ENCODE assay signal across 25 cellular contexts in the genomic region with DNA sequence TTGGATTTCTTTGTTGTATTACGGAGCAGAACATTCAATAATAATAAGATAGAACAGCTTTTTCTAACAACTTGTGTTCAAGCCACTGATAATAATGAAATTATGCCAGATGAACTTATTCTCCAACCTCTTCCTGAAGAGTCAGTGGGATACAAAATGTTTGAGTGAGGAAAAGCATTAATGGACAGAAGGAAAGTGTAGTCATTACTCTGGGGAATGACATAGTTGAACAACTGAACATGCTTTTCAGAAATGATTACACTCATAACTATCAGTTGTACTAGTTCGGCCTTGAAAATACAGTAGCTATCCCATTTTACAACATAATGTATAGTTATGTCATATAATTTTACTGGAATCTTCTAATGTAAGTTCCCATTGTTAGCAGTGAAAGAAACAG.
"Had no signal": no experiment of that assay in that cellular context is flagged by ENCODE, and none has a peak within 500 bp of the region (broad histone marks: within the 10 kb centered on the region; RNA-seq: fewer than 3 reads in every experiment).

No MANE protein-coding gene starts in this region.

- H3K27ac ChIP-seq: coronary artery, esophagus muscularis mucosa, gastrocnemius medialis, neutrophil, parathyroid adenoma, right lobe of liver, thyroid gland had no signal

- H3K4me2 ChIP-seq: smooth muscle cell had no signal

- H3K4me1 ChIP-seq: esophagus muscularis mucosa, gastrocnemius medialis, thyroid gland had no signal

- H3K4me1 Mint-ChIP-seq: natural killer cell, neural crest cell had no signal

- H3K27me3 ChIP-seq: esophagus muscularis mucosa, gastrocnemius medialis, neutrophil, right lobe of liver, thyroid gland had no signal

- H3K9ac ChIP-seq: parathyroid adenoma had no signal

- H3K4me3 Mint-ChIP-seq: memory B cell; natural killer cell; neural crest cell; stimulated activated naive CD8-positive, alpha-beta T cell treated with anti-CD3 and anti-CD28 coated beads, Interleukin-15, amount 100 ng/mL, for 72 hours had no signal

- H3K36me3 ChIP-seq: esophagus muscularis mucosa, gastrocnemius medialis, neutrophil, right lobe of liver, thyroid gland had no signal

- H3K9me3 ChIP-seq: esophagus muscularis mucosa, gastrocnemius medialis, neutrophil, right lobe of liver, thyroid gland had no signal

- ATAC-seq: gastrocnemius medialis; left lobe of liver; natural killer cell; right lobe of liver; stimulated activated naive CD8-positive, alpha-beta T cell treated with anti-CD3 and anti-CD28 coated beads, Interleukin-15, amount 100 ng/mL, for 72 hours had no signal

- H3K27ac Mint-ChIP-seq: memory B cell; natural killer cell; progenitor cell of endocrine pancreas; stimulated activated naive CD8-positive, alpha-beta T cell treated with anti-CD3 and anti-CD28 coated beads, Interleukin-15, amount 100 ng/mL, for 72 hours had no signal

- H3K27me3 Mint-ChIP-seq: memory B cell; progenitor cell of endocrine pancreas; stimulated activated naive CD8-positive, alpha-beta T cell treated with anti-CD3 and anti-CD28 coated beads, Interleukin-15, amount 100 ng/mL, for 72 hours had no signal

- H3K36me3 Mint-ChIP-seq: natural killer cell had no signal

- H2AFZ ChIP-seq: parathyroid adenoma had no signal

- DNase-seq: dermis blood vessel endothelial cell; effector memory CD4-positive, alpha-beta T cell; foreskin fibroblast; gastrocnemius medialis; head of caudate nucleus; natural killer cell; right lobe of liver; stimulated activated CD4-positive, alpha-beta T cell treated with anti-CD3 and anti-CD28 coated beads, Interleukin-12 subunit alpha, Interleukin-12 subunit beta, amount 100 ng/mL, for 4 hours; stimulated activated CD4-positive, alpha-beta T cell treated with anti-CD3 and anti-CD28 coated beads, Interleukin-1b, Interleukin-23, amount 100 ng/mL, for 48 hours; stimulated activated CD4-positive, alpha-beta T cell treated with anti-CD3 and anti-CD28 coated beads, Interleukin-4, amount 100 ng/mL, for 1 hour; stimulated activated CD8-positive, alpha-beta memory T cell treated with anti-CD3 and anti-CD28 coated beads, Interleukin-4, amount 100 ng/mL, for 48 hours; stimulated activated naive CD4-positive, alpha-beta T cell; stimulated activated naive CD8-positive, alpha-beta T cell treated with anti-CD3 and anti-CD28 coated beads, Interleukin-15, amount 100 ng/mL, for 72 hours; thyroid gland; trophoblast cell had no signal

- H3K4me3 ChIP-seq: coronary artery, esophagus muscularis mucosa, gastrocnemius medialis, lung, right lobe of liver, smooth muscle cell, thyroid gland had no signal

- H3K9me3 Mint-ChIP-seq: neural crest cell; stimulated activated naive CD8-positive, alpha-beta T cell treated with anti-CD3 and anti-CD28 coated beads, Interleukin-15, amount 100 ng/mL, for 72 hours had no signal
